ENCODE assay signal across 9 cellular contexts in the genomic region with DNA sequence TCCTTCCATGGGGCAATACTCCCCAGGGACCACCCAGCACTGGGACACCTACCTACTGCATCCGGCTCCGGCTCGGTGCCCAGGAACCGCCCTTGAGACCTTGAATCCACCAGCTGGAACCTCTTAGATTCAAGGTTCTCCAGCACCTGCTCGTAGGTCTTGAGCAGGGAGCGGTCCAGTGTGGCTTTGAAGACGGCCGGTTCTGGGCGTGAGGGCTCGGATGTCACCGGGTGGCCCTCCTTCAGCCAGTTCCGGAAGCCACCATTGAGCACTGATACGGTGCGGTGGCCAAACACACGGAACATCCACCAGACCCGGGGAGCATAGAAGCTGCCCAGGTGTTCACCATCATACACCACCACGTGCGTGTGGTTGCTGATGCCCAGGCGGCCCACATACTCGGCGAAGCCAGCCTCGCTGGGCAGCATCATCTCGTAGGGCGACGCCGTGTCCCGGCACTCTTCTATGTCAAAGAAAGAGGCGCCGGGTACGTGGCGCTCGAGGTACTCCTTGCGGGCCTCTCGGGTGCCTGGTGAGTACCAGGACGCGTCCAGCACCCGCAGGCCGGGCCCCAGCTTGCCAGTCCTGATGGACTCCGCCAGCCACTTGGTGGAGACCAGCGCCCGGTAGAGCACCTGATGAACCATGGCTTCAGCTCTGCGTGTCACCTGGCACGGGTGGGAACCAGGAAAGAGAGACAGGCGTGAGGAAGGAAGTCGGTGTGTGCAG. TPM values are rescaled to one million over a fixed set of nuclear protein-coding genes. Genes with fewer than 3 reads are reported as not detected.
DNase-seq lines count a peak whose midpoint lies in the region; TF ChIP-seq lines count a peak whose summit lies in the region.
"Had no signal": no experiment of that assay in that cellular context is flagged by ENCODE, and none has a peak within 500 bp of the region (broad histone marks: within the 10 kb centered on the region; RNA-seq: fewer than 3 reads in every experiment).

No MANE protein-coding gene starts in this region.

- H3K9me3 Mint-ChIP-seq in activated naive CD4-positive, alpha-beta T cell treated with anti-CD3 and anti-CD28 coated beads for 36 hours = no peaks in the 10 kb centered on the region

- no peaks in the 10 kb centered on the region for H3K27me3 ChIP-seq in mononuclear cell (ENCODE audit: insufficient read depth, low read length)

- H3K4me1 ChIP-seq in mononuclear cell (ENCODE audit: insufficient read depth, low read length) (peaks cover 20% of the 10 kb centered on the region), urinary bladder (ENCODE audit: insufficient read depth) (no peaks in the 10 kb centered on the region)

- H3K36me3 ChIP-seq in urinary bladder (ENCODE audit: insufficient read depth) = no peaks in the 10 kb centered on the region

- H3K27ac ChIP-seq in coronary artery (peak overlapping the region; percentile 81 to 97), urinary bladder (ENCODE audit: low read depth) (no peak overlapping the region)

- H3K27ac Mint-ChIP-seq in activated naive CD4-positive, alpha-beta T cell treated with anti-CD3 and anti-CD28 coated beads for 36 hours = no peak overlapping the region

- H3K4me1 Mint-ChIP-seq in activated naive CD4-positive, alpha-beta T cell treated with anti-CD3 and anti-CD28 coated beads for 36 hours (ENCODE audit: low read depth) = peaks cover 4% of the 10 kb centered on the region

- 55% methylated on average over 45 of the region's 45 CpGs for WGBS in urinary bladder

- peaks cover 24% of the 10 kb centered on the region for H3K27me3 Mint-ChIP-seq in activated naive CD4-positive, alpha-beta T cell treated with anti-CD3 and anti-CD28 coated beads for 36 hours (ENCODE audit: low read depth)

- H3K9me3 ChIP-seq in mononuclear cell (ENCODE audit: low read depth, low read length) = no peaks in the 10 kb centered on the region

- TF ChIP-seq CTCF in coronary artery (IDR thresholded peaks at IDR 0.05) = no peak

- in situ Hi-C loops in ACHN (cut with HindIII; ENCODE audit: low pct_ligation_motif_present, low pct_unique_long_range_greater_than_20kb, low sequenced_read_pairs) = no loop called here

- H3K4me3 Mint-ChIP-seq in activated naive CD4-positive, alpha-beta T cell treated with anti-CD3 and anti-CD28 coated beads for 36 hours = peak overlapping the region; percentile 46

- no peak for DNase-seq in activated naive CD4-positive, alpha-beta T cell treated with anti-CD3 and anti-CD28 coated beads for 36 hours
- no peak for DNase-seq in activated naive CD4-positive, alpha-beta T cell treated with anti-CD3 and anti-CD28 coated beads, Interleukin-2, amount 50 U/mL, for 16 hours
- DNase-seq in coronary artery (ENCODE audit: low spot score) = no peak
- DNase-seq in RKO (ENCODE audit: low spot score) = no peak
- no peak for DNase-seq in ACHN
- no peak for DNase-seq in NCI-H1048 (lab: John Stamatoyannopoulos, UW)
- DNase-seq: cerebellar nuclear complex had no signal

- intact Hi-C loops in activated naive CD4-positive, alpha-beta T cell treated with anti-CD3 and anti-CD28 coated beads for 36 hours (cut with micrococcal nuclease) = no loop called here

- H3K36me3 Mint-ChIP-seq in activated naive CD4-positive, alpha-beta T cell treated with anti-CD3 and anti-CD28 coated beads for 36 hours (ENCODE audit: low read depth) = no peaks in the 10 kb centered on the region

- CTCF ChIA-PET in activated naive CD4-positive, alpha-beta T cell treated with anti-CD3 and anti-CD28 coated beads for 36 hours (lab: Charles Lee) = interaction anchor here (1.2 to 1.3 kb wide), 2 partner anchors 12 to 31 kb away, joined by 3 read pairs; no protein-coding TSS in a partner anchor

- H3K4me3 ChIP-seq in coronary artery (peak overlapping the region; percentile 95), mononuclear cell (ENCODE audit: low read length) (peak overlapping the region; percentile 63), urinary bladder (ENCODE audit: low read depth, low read length) (peak overlapping the region; percentile 83)

RNA-seq across cellular contexts. Expression of gene TST, which starts 1.0 kb away (rescaled TPM):
- total RNA-seq in activated naive CD4-positive, alpha-beta T cell treated with anti-CD3 and anti-CD28 coated beads for 36 hours = under 1 TPM; 0.38 to 0.44 TPM
- total RNA-seq in mononuclear cell = 6.7 TPM
- total RNA-seq in urinary bladder = 19.4 TPM
- 48.8 TPM for polyA plus RNA-seq in urinary bladder

RNA-seq across cellular contexts. Expression of gene MPST, which starts 1.3 kb away (rescaled TPM):
- total RNA-seq in activated naive CD4-positive, alpha-beta T cell treated with anti-CD3 and anti-CD28 coated beads for 36 hours = 1 to 10 TPM; 2.8 to 2.9 TPM
- total RNA-seq in mononuclear cell (20.7 TPM), urinary bladder (44.1 TPM)
- 123 TPM for polyA plus RNA-seq in urinary bladder

RNA-seq across cellular contexts. Expression of gene KCTD17, which starts 33.3 kb away (rescaled TPM):
- total RNA-seq in activated naive CD4-positive, alpha-beta T cell treated with anti-CD3 and anti-CD28 coated beads for 36 hours = 10 to 100 TPM; 22.6 to 23.1 TPM
- total RNA-seq in mononuclear cell (10.0 TPM), urinary bladder (13.8 TPM)
- 36.1 TPM for polyA plus RNA-seq in urinary bladder
